ENCODE assay signal across 1 cellular context in genomic region chr1:15799928-15800835, GRCh38.
TF ChIP-seq lines count a peak whose summit lies in the region.

No MANE protein-coding gene starts in this region.

TF ChIP-seq in HEK293, 187 proteins besides CTCF, POLR2A, EP300 and RAD21 (continued from another document and continues in another):
- TF ChIP-seq PRDM10 (tag by site-specific recombination; IDR thresholded peaks at IDR 0.05) (peak; percentile 92), GLIS1 (tag by site-specific recombination; IDR thresholded peaks at IDR 0.05) (peak; percentile 91), ZNF311 (tag by site-specific recombination; IDR thresholded peaks at IDR 0.05; ENCODE audit: borderline replicate concordance) (no peak), ZNF529 (tag by site-specific recombination; IDR thresholded peaks at IDR 0.05; ENCODE audit: insufficient replicate concordance) (no peak), ZNF138 (tag by site-specific recombination; IDR thresholded peaks at IDR 0.05; ENCODE audit: borderline replicate concordance) (no peak), ZNF302 (tag by site-specific recombination; IDR thresholded peaks at IDR 0.05; ENCODE audit: low read depth) (no peak), ZNF501 (tag by site-specific recombination; IDR thresholded peaks at IDR 0.05) (peak; percentile 39; the same call in 1 of the 2 replicates), ZNF350 (tag by site-specific recombination; IDR thresholded peaks at IDR 0.05) (no peak), SP2 (tag by site-specific recombination; IDR thresholded peaks at IDR 0.05) (peak; percentile 62), ZNF146 (tag by site-specific recombination; IDR thresholded peaks at IDR 0.05) (peak; percentile 92), ZBTB7A (tag by site-specific recombination; IDR thresholded peaks at IDR 0.05; ENCODE audit: low read depth) (no peak), ZNF324 (tag by site-specific recombination; IDR thresholded peaks at IDR 0.05) (peak; percentile 37; the same call in 1 of the 2 replicates), ZNF692 (tag by site-specific recombination; IDR thresholded peaks at IDR 0.05) (peak; percentile 80), ZNF175 (tag by site-specific recombination; IDR thresholded peaks at IDR 0.05) (no peak), ZNF558 (tag by site-specific recombination; IDR thresholded peaks at IDR 0.05) (no peak), ZBTB21 (tag by site-specific recombination; IDR thresholded peaks at IDR 0.05) (no peak), ZNF157 (tag by site-specific recombination; IDR thresholded peaks at IDR 0.05) (no peak), KLF17 (tag by site-specific recombination; IDR thresholded peaks at IDR 0.05) (peak; percentile 98), ZBTB11 (tag by site-specific recombination; conservative IDR thresholded peaks at IDR 0.05; ENCODE audit: low read depth) (peak; percentile 91), GFI1B (tag by site-specific recombination; IDR thresholded peaks at IDR 0.05) (peak; percentile 16; the same call in 1 of the 2 replicates), ZNF600 (tag by site-specific recombination; IDR thresholded peaks at IDR 0.05) (peak; percentile 83), ZBTB48 (tag by site-specific recombination; IDR thresholded peaks at IDR 0.05) (peak; percentile 44; the same call in 1 of the 2 replicates), TRIM28 (IDR thresholded peaks at IDR 0.05; ENCODE audit: borderline replicate concordance, low read length) (peak; percentile 61), OSR2 (tag by site-specific recombination; IDR thresholded peaks at IDR 0.05) (peak; percentile 75), KLF1 (tag by site-specific recombination; IDR thresholded peaks at IDR 0.05) (peak; percentile 87), ZBTB26 (tag by site-specific recombination; optimal IDR thresholded peaks at IDR 0.05) (peak; percentile 10), ZSCAN23 (tag by site-specific recombination; IDR thresholded peaks at IDR 0.05) (no peak), YY2 (tag by site-specific recombination; IDR thresholded peaks at IDR 0.05) (no peak), ZBTB17 (tag by site-specific recombination; IDR thresholded peaks at IDR 0.05) (peak; percentile 92), WT1 (tag by site-specific recombination; IDR thresholded peaks at IDR 0.05) (peak; percentile 93), ZSCAN5A (tag by site-specific recombination; IDR thresholded peaks at IDR 0.05) (no peak), IKZF3 (tag by site-specific recombination; IDR thresholded peaks at IDR 0.05) (0 out of 2 replicates have a peak, but pooled peaks have one; percentile 68), SP7 (tag by site-specific recombination; IDR thresholded peaks at IDR 0.05) (peak; percentile 95), ZXDB (tag by site-specific recombination; IDR thresholded peaks at IDR 0.05) (peak; percentile 41; the same call in 1 of the 2 replicates), ZNF768 (tag by site-specific recombination; IDR thresholded peaks at IDR 0.05) (peak; percentile 79; the same call in 1 of the 2 replicates), ZNF629 (tag by site-specific recombination; IDR thresholded peaks at IDR 0.05) (peak; percentile 72), PRDM1 (tag by site-specific recombination; IDR thresholded peaks at IDR 0.05) (peak; percentile 58), ZNF341 (tag by site-specific recombination; IDR thresholded peaks at IDR 0.05; ENCODE audit: low read depth) (peak; percentile 82), ZNF580 (tag by site-specific recombination; IDR thresholded peaks at IDR 0.05) (no peak), ZNF18 (tag by site-specific recombination; IDR thresholded peaks at IDR 0.05) (peak; percentile 94), SP3 (tag by site-specific recombination; IDR thresholded peaks at IDR 0.05) (peak; percentile 83), INSM2 (tag by site-specific recombination; IDR thresholded peaks at IDR 0.05) (peak; percentile 48; the same call in 1 of the 2 replicates), KLF8 (tag by site-specific recombination; IDR thresholded peaks at IDR 0.05) (peak; percentile 68), ZNF23 (tag by site-specific recombination; IDR thresholded peaks at IDR 0.05; ENCODE audit: borderline replicate concordance) (no peak), ZBTB44 (tag by site-specific recombination; IDR thresholded peaks at IDR 0.05) (peak; percentile 89), ZNF76 (tag by site-specific recombination; IDR thresholded peaks at IDR 0.05; ENCODE audit: borderline replicate concordance, low read depth) (0 out of 2 replicates have a peak, but pooled peaks have one; percentile 18), BCL11A (tag by site-specific recombination; IDR thresholded peaks at IDR 0.05; ENCODE audit: low read depth) (peak; percentile 55; the same call in 1 of the 2 replicates)
